ENCODE assay signal across 8 cellular contexts in genomic region chr2:190882327-190882766, GRCh38. TPM values are rescaled to one million over a fixed set of nuclear protein-coding genes. Genes with fewer than 3 reads are reported as not detected.
DNase-seq lines count a peak whose midpoint lies in the region; ATAC-seq, FAIRE-seq and TF ChIP-seq lines count a peak whose summit lies in the region.

No MANE protein-coding gene starts in this region.

- peak overlapping the region; percentile 73 for H3K27ac ChIP-seq in KMS-11
- peak overlapping the region; percentile 73 for H3K27ac ChIP-seq in muscle layer of duodenum (ENCODE audit: low read length)

- H2AFZ ChIP-seq in KMS-11 (ENCODE audit: low read depth), result peak overlapping the region; percentile 42; the same call in 1 of the 2 replicates

- no peak for ATAC-seq in HG03175 (IDR thresholded peaks at IDR 0.05; ENCODE audit: unreplicated experiment)

- peak overlapping the region; percentile 74 for H3K4me2 ChIP-seq in KMS-11

- H3K36me3 ChIP-seq in KMS-11 (ENCODE audit: insufficient read depth), result no peaks in the 10 kb centered on the region
- H3K36me3 ChIP-seq in bronchial epithelial cell (ENCODE audit: control insufficient read depth, insufficient read depth, low read length), result no peaks in the 10 kb centered on the region
- peaks cover 0 to 15% of the 10 kb centered on the region in 2 donors for H3K36me3 ChIP-seq in muscle layer of duodenum (ENCODE audit: control insufficient read depth in 1 of 2, insufficient read depth in 2 of 2, low read length in 2 of 2)

- no peaks in the 10 kb centered on the region for H3K27me3 ChIP-seq in KMS-11 (ENCODE audit: insufficient read depth, low read depth)
- no peaks in the 10 kb centered on the region for H3K27me3 ChIP-seq in bronchial epithelial cell (ENCODE audit: control insufficient read depth, insufficient read depth, low read length)
- no peaks in the 10 kb centered on the region for H3K27me3 ChIP-seq in muscle layer of duodenum (ENCODE audit: low read depth, low read length)

- FAIRE-seq in bronchial epithelial cell (lab: Jason Lieb, UNC), result no peak

- no peak for TF ChIP-seq CTCF in KMS-11 (conservative IDR thresholded peaks at IDR 0.05; ENCODE audit: low read depth, low read length)
- no peak for TF ChIP-seq CTCF in bronchial epithelial cell (IDR thresholded peaks at IDR 0.05; ENCODE audit: insufficient read depth, low read length, severe bottlenecking)

- peak; percentile 83 for DNase-seq in SIG-M5 treated with dmso at 0.1 percent for 504 hours (lab: John Stamatoyannopoulos, UW; ENCODE audit: unreplicated experiment)
- no peak for DNase-seq in SIG-M5 (lab: John Stamatoyannopoulos, UW)
- DNase-seq in bronchial epithelial cell (ENCODE audit: low read depth), result no peak
- DNase-seq in mucosa of gallbladder (ENCODE audit: low spot score), result no peak
- DNase-seq in GM19238 (ENCODE audit: insufficient read length, low spot score), result no peak

- peaks cover 41% of the 10 kb centered on the region for H4K20me1 ChIP-seq in KMS-11 (ENCODE audit: insufficient read depth)

- peak overlapping the region; percentile 83 for H3K9ac ChIP-seq in KMS-11

- no peaks in the 10 kb centered on the region for H3K9me3 ChIP-seq in muscle layer of duodenum (ENCODE audit: control insufficient read depth in 1 of 2, low read length in 2 of 2)

- H3K4me3 ChIP-seq in KMS-11 (IDR thresholded peaks at IDR 0.05; ENCODE audit: insufficient read depth, low read depth, low read length) (peak overlapping the region; percentile 64), bronchial epithelial cell (ENCODE audit: low read depth, low read length) (peak overlapping the region; percentile 89), muscle layer of duodenum (ENCODE audit: low read depth in 1 of 2, low read length in 2 of 2) (peak overlapping the region; percentile 63 to 95)

- H3K4me1 ChIP-seq in KMS-11 (ENCODE audit: low read depth, poor library complexity, severe bottlenecking), result peaks cover 53% of the 10 kb centered on the region
- H3K4me1 ChIP-seq in muscle layer of duodenum (ENCODE audit: control insufficient read depth in 1 of 2, insufficient read depth in 2 of 2, low read length in 2 of 2), result peaks cover 2 to 39% of the 10 kb centered on the region in 2 donors

- peaks cover 62% of the 10 kb centered on the region for H3K79me2 ChIP-seq in KMS-11 (ENCODE audit: insufficient read depth, low read depth)

RNA-seq across cellular contexts. Expression of gene GLS, which starts 1.7 kb away (rescaled TPM):
- 95.9 and 103 TPM in 2 replicates for total RNA-seq in bronchial epithelial cell
- total RNA-seq in mucosa of gallbladder, result 188 TPM
